In the genomic region with DNA sequence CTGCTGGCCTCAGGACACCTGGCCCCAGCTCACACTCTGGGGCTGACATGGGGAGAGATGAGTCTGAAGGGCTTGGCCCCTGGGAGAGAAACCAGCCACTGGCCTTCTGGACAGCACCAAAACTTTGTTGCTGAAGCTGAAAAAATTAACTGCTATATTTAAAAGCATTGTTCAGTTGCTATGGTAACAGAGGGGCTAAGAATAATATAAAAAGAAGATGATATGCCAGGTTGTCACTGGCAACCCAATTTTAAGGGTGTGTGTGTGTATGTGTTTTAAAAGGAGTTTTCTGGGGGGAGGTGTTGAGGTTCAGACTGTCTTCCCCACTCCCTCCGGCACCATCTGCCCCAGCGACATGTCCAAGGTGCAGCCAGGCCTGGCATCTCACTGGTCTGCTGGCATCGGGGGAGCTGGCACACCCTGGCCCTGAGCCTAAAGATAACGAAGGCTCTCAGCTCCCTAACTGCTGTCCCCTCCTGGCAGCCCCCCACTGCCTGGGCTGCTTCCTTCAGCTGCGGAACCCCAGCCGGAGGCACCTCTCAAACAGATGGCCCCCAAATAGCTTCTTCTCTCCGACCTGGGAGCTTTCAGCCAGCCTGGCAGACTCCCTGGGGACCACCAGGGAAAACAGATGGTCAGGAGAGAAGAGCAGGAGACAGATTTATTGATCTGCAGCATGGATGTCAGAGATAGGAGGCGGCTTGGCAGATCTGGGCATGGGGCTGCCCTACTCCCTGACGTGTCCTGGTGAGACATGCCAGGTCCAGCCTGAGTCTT, we compare ENCODE assay signal across 16 cellular contexts.
DNase-seq lines count a peak whose midpoint lies in the region; ATAC-seq and TF ChIP-seq lines count a peak whose summit lies in the region.
"Had no signal": no experiment of that assay in that cellular context is flagged by ENCODE, and none has a peak within 500 bp of the region (broad histone marks: within the 10 kb centered on the region; RNA-seq: fewer than 3 reads in every experiment).

No MANE protein-coding gene starts in this region.

- peak overlapping the region; percentile 66 for H3K27ac ChIP-seq in BLaER1
- H3K27ac ChIP-seq: psoas muscle, upper lobe of right lung had no signal

- intact Hi-C loops in sciatic nerve (cut with DNase I), result no loop called here

- peak overlapping the region; percentile 63 for H3K27ac Mint-ChIP-seq in mesothelial cell of epicardium
- H3K27ac Mint-ChIP-seq: B cell had no signal

- H3K9me3 Mint-ChIP-seq in mesothelial cell of epicardium, result no peaks in the 10 kb centered on the region

- H3K36me3 ChIP-seq in BLaER1, result no peaks in the 10 kb centered on the region
- H3K36me3 ChIP-seq: upper lobe of right lung had no signal

- H3K36me3 Mint-ChIP-seq in mesothelial cell of epicardium, result no peaks in the 10 kb centered on the region

- no peaks in the 10 kb centered on the region for H4K20me1 ChIP-seq in BLaER1

- no peak overlapping the region for H3K4me3 Mint-ChIP-seq in mesothelial cell of epicardium
- H3K4me3 Mint-ChIP-seq: B cell had no signal

- peaks cover 77% of the 10 kb centered on the region for H3K4me1 ChIP-seq in BLaER1
- H3K4me1 ChIP-seq: psoas muscle had no signal

- no peaks in the 10 kb centered on the region for H3K27me3 ChIP-seq in BLaER1
- H3K27me3 ChIP-seq: upper lobe of right lung had no signal

- peak overlapping the region; percentile 59 for H3K9ac ChIP-seq in BLaER1

- peak overlapping the region; percentile 81 for H3K4me2 ChIP-seq in BLaER1

- in situ Hi-C loops in astrocyte of the spinal cord (cut with HindIII; ENCODE audit: low sequenced_read_pairs), result no loop called here

- H3K4me1 Mint-ChIP-seq in mesothelial cell of epicardium, result peaks cover 31% of the 10 kb centered on the region

- ATAC-seq in HG03196 (IDR thresholded peaks at IDR 0.05; ENCODE audit: unreplicated experiment), result no peak
- ATAC-seq in sciatic nerve, result no peak
- ATAC-seq in GM19455 (IDR thresholded peaks at IDR 0.05; ENCODE audit: unreplicated experiment), result no peak
- ATAC-seq: psoas muscle, upper lobe of right lung had no signal

- TF ChIP-seq CTCF in astrocyte of the spinal cord (IDR thresholded peaks at IDR 0.05; ENCODE audit: low read depth, low read length) (no peak), mesothelial cell of epicardium (IDR thresholded peaks at IDR 0.05; ENCODE audit: unreplicated experiment) (no peak)

- H3K4me3 ChIP-seq in BLaER1, result no peak overlapping the region
- H3K4me3 ChIP-seq in astrocyte of the spinal cord (ENCODE audit: low read depth, low read length), result no peak overlapping the region
- H3K4me3 ChIP-seq: psoas muscle, upper lobe of right lung had no signal

- DNase-seq in NCI-H1694 (lab: John Stamatoyannopoulos, UW), result peak; percentile 29
- DNase-seq in astrocyte of the spinal cord (ENCODE audit: low read depth, low spot score), result peak; percentile 40
- DNase-seq in mesothelial cell of epicardium (ENCODE audit: low spot score in 2 of 2, unreplicated experiment in 2 of 2), result no peak
- no peak for DNase-seq in NCI-H748 treated with DMSO at 0.1 percent for 48 hours (lab: John Stamatoyannopoulos, UW)
- DNase-seq in sciatic nerve (ENCODE audit: low spot score), result no peak
- DNase-seq: activated naive CD4-positive, alpha-beta T cell treated with anti-CD3 and anti-CD28 coated beads, Interleukin-2, amount 50 U/mL, for 16 hours; NCI-H1105 treated with DMSO at 0.1 percent for 48 hours; NK-92 treated with Interleukin-12 subunit alpha and Interleukin-12 subunit beta, amount 100 ng/mL, for 24 hours; psoas muscle; Right ventricle myocardium superior; stimulated activated CD4-positive, alpha-beta T cell treated with anti-CD3 and anti-CD28 coated beads, Interleukin-4, amount 100 ng/mL, for 1 hour had no signal

- no peaks in the 10 kb centered on the region for H3K27me3 Mint-ChIP-seq in mesothelial cell of epicardium (ENCODE audit: low read depth)
- H3K27me3 Mint-ChIP-seq: B cell had no signal

- H3K9me3 ChIP-seq in BLaER1, result no peaks in the 10 kb centered on the region
- H3K9me3 ChIP-seq: psoas muscle, upper lobe of right lung had no signal

Comparison
In these comparisons a context has a peak if more than half of its experiments do, and no peak if none do; other contexts are left out.
1. DNase-seq: peak in NCI-H1694 (single experiment) and astrocyte of the spinal cord (single experiment); none in mesothelial cell of epicardium (0 of 2), NCI-H748 treated with DMSO at 0.1 percent for 48 hours (single experiment) and sciatic nerve (single experiment).